17 cellular contexts compared by ENCODE assay signal in genomic region chr1:146020058-146020738, GRCh38. TPM values are rescaled to one million over a fixed set of nuclear protein-coding genes. Genes with fewer than 3 reads are reported as not detected.
DNase-seq lines count a peak whose midpoint lies in the region; ATAC-seq, FAIRE-seq and TF ChIP-seq lines count a peak whose summit lies in the region.
"Had no signal": no experiment of that assay in that cellular context is flagged by ENCODE, and none has a peak within 500 bp of the region (broad histone marks: within the 10 kb centered on the region; RNA-seq: fewer than 3 reads in every experiment).

No MANE protein-coding gene starts in this region.

- POLR2A ChIA-PET in H1 (lab: Charles Lee; ENCODE audit: partially characterized antibody): interaction anchor here (0.6 to 5.5 kb wide), 4 partner anchors 20 to 42 kb away, joined by 3 to 29 read pairs (median 3); partner anchors contain the start of gene TXNIP

- FAIRE-seq in H1 (lab: Jason Lieb, UNC): no peak
- FAIRE-seq: keratinocyte had no signal

- H3K36me3 ChIP-seq in H1 (ENCODE audit: control insufficient read depth in 2 of 4, insufficient read depth in 4 of 4, low read length in 3 of 4): no peaks in the 10 kb centered on the region
- H3K36me3 ChIP-seq in mucosa of descending colon (ENCODE audit: low read depth): no peaks in the 10 kb centered on the region
- no peaks in the 10 kb centered on the region for H3K36me3 ChIP-seq in transverse colon
- H3K36me3 ChIP-seq: ascending aorta, suprapubic skin had no signal

- no peaks in the 10 kb centered on the region for H3K79me2 ChIP-seq in H1 (ENCODE audit: control insufficient read depth in 1 of 2, insufficient read depth in 2 of 2, low read length in 2 of 2)

- H3K4ac ChIP-seq in H1 (replicated peaks; ENCODE audit: insufficient read length, low read depth, low read length): no peak overlapping the region

- H2BK12ac ChIP-seq in H1 (ENCODE audit: low read depth, low read length): no peak overlapping the region

- 90% methylated on average over 3 of the region's 3 CpGs; no CpG with 5 or more reads in 1 of the 2 experiments for WGBS in H1 (ENCODE audit: extremely low coverage in 1 of 2, insufficient coverage in 1 of 2, insufficient read length in 1 of 2, insufficient replicate concordance in 2 of 2, low coverage in 1 of 2, low lambda C conversion rate in 2 of 2, missing lambda C conversion rate in 1 of 2), 2 experiments
- WGBS in transverse colon (ENCODE audit: low coverage in 1 of 2), 2 donors: 73 to 92% methylated on average over 3 of the region's 3 CpGs

- in situ Hi-C loops in transverse colon (cut with MboI; ENCODE audit: low pct_ligation_motif_present in 1 of 4, low pct_unique_long_range_greater_than_20kb in 1 of 4, low sequenced_read_pairs in 3 of 4): loop anchor here in 1 of 4 donors (10.0 to 25.0 kb wide), 2 partner anchors 45 to 133 kb away; partner anchors contain the start of gene ANKRD35

- no peak overlapping the region for H2AK5ac ChIP-seq in H1 (ENCODE audit: low read depth, low read length)

- H2BK20ac ChIP-seq in H1 (ENCODE audit: low read length): no peak overlapping the region

- no peak overlapping the region for H2AFZ ChIP-seq in H1 (ENCODE audit: low read length)

- H3K27me3 ChIP-seq in H1 (replicated peaks in 1 of 4; ENCODE audit: control insufficient read depth in 3 of 4, extremely low read depth in 1 of 4, insufficient read depth in 3 of 4, low read length in 3 of 4) (peaks cover 6 to 30% (median 24%) of the 10 kb centered on the region in 4 experiments), transverse colon (peaks cover 54% of the 10 kb centered on the region)
- H3K27me3 ChIP-seq: ascending aorta had no signal

- TF ChIP-seq RAD21 in H1 (IDR thresholded peaks at IDR 0.05 in 1 of 2, conservative IDR thresholded peaks at IDR 0.05 in 1 of 2; ENCODE audit: low read depth in 2 of 2, low read length in 2 of 2): no peak; a peak in 1 of 4 replicates

- peak overlapping the region in 1 of 4 experiments; percentile 58; a peak in 2 of 8 replicates for H3K4me3 ChIP-seq in H1 (ENCODE audit: extremely low read depth in 1 of 4, insufficient read depth in 2 of 4, low read depth in 3 of 4, low read length in 4 of 4)
- no peak overlapping the region for H3K4me3 ChIP-seq in mucosa of descending colon
- no peak overlapping the region for H3K4me3 ChIP-seq in transverse colon
- H3K4me3 ChIP-seq: SK-N-MC had no signal

- H2BK5ac ChIP-seq in H1 (ENCODE audit: low read depth, low read length): no peak overlapping the region; the same call in 1 of the 2 replicates

- no peak overlapping the region for H4K91ac ChIP-seq in H1 (replicated peaks; ENCODE audit: insufficient read length, low read length)

- peaks cover 17% of the 10 kb centered on the region for H3K4me1 Mint-ChIP-seq in CD14-positive monocyte

- H3K23ac ChIP-seq in H1 (ENCODE audit: insufficient read length): no peak overlapping the region

- no peak overlapping the region for H3K9ac ChIP-seq in H1 (replicated peaks in 1 of 4; ENCODE audit: extremely low read depth in 1 of 4, low read depth in 3 of 4, low read length in 3 of 4)

- no peak for TF ChIP-seq CTCF in CD14-positive monocyte (IDR thresholded peaks at IDR 0.05)
- TF ChIP-seq CTCF in H1 (IDR thresholded peaks at IDR 0.05; ENCODE audit: control extremely low read depth in 1 of 3, insufficient read depth in 1 of 3, low read depth in 1 of 3, low read length in 3 of 3): peak in 2 of 3 experiments; percentile 4 to 10; a peak in 2 of 4 replicates
- no peak for TF ChIP-seq CTCF in mucosa of descending colon (IDR thresholded peaks at IDR 0.05)
- TF ChIP-seq CTCF in transverse colon (IDR thresholded peaks at IDR 0.05): no peak

- H2BK15ac ChIP-seq in H1 (ENCODE audit: low read length): no peak overlapping the region

- H2BK120ac ChIP-seq in H1 (replicated peaks; ENCODE audit: low read depth, low read length): no peak overlapping the region

- TF ChIP-seq POLR2A in H1 (IDR thresholded peaks at IDR 0.05; ENCODE audit: control extremely low read depth in 1 of 2, low read depth in 2 of 2, low read length in 2 of 2) (no peak), transverse colon (IDR thresholded peaks at IDR 0.05) (no peak)

- peaks cover 4% of the 10 kb centered on the region for H3K23me2 ChIP-seq in H1 (ENCODE audit: low read depth, low read length)

- no peak overlapping the region for H3K27ac Mint-ChIP-seq in CD14-positive monocyte

- DNase-seq in CD14-positive monocyte (ENCODE audit: low spot score): no peak
- peak; percentile 73 for DNase-seq in HuH-7 (ENCODE audit: low spot score)
- DNase-seq in H1 (ENCODE audit: low read depth in 1 of 2, low spot score in 2 of 2): no peak
- DNase-seq in mucosa of descending colon: peak in 1 of 3 donors; percentile 7
- DNase-seq in NK-92 treated with Interleukin-12 subunit alpha and Interleukin-12 subunit beta, amount 100 ng/mL, for 24 hours (lab: John Stamatoyannopoulos, UW): no peak
- no peak for DNase-seq in NCI-H128 (lab: John Stamatoyannopoulos, UW; ENCODE audit: unreplicated experiment)
- DNase-seq in dermis blood vessel endothelial cell: no peak
- no peak for DNase-seq in transverse colon
- DNase-seq: activated effector memory CD4-positive, alpha-beta T cell treated with anti-CD3 and anti-CD28 coated beads, Interleukin-2, amount 50 U/mL, for 16 hours; NCI-H226; posterior cingulate gyrus had no signal

- peaks cover 32 to 42% (median 34%) of the 10 kb centered on the region in 3 donors for H3K27me3 Mint-ChIP-seq in CD14-positive monocyte (ENCODE audit: low read depth in 3 of 3)

- peak overlapping the region; percentile 68 to 80 for H3K4me2 ChIP-seq in H1 (ENCODE audit: insufficient read depth in 1 of 2, low read depth in 2 of 2, low read length in 2 of 2)

- no peak overlapping the region for H4K5ac ChIP-seq in H1 (ENCODE audit: insufficient read length, low read depth, low read length)

- no peaks in the 10 kb centered on the region for H4K20me1 ChIP-seq in H1 (replicated peaks in 1 of 2; ENCODE audit: control insufficient read depth in 1 of 2, insufficient read depth in 2 of 2, low read length in 2 of 2)

- no peaks in the 10 kb centered on the region for H3K9me3 ChIP-seq in H1 (ENCODE audit: insufficient read depth in 2 of 2, low read depth in 1 of 2, low read length in 1 of 2)
- H3K9me3 ChIP-seq in mucosa of descending colon: no peaks in the 10 kb centered on the region
- no peaks in the 10 kb centered on the region for H3K9me3 ChIP-seq in transverse colon
- H3K9me3 ChIP-seq: ascending aorta, suprapubic skin had no signal

- H3K79me1 ChIP-seq in H1 (ENCODE audit: low read depth, low read length): no peaks in the 10 kb centered on the region

- no peak overlapping the region for H3K14ac ChIP-seq in H1 (ENCODE audit: insufficient read length)

- no peak overlapping the region for H4K8ac ChIP-seq in H1 (ENCODE audit: extremely low read depth, insufficient read depth, low read length)

- H3K36me3 Mint-ChIP-seq in CD14-positive monocyte: peaks cover 0 to 5% of the 10 kb centered on the region in 2 donors

- no peak overlapping the region for H3K56ac ChIP-seq in H1 (replicated peaks; ENCODE audit: insufficient read length, low read depth, low read length)

- H3K4me1 ChIP-seq in H1 (replicated peaks in 1 of 4; ENCODE audit: control insufficient read depth in 3 of 4, insufficient read depth in 4 of 4, low read length in 3 of 4) (peaks cover 4 to 9% (median 6%) of the 10 kb centered on the region in 4 experiments), mucosa of descending colon (ENCODE audit: low read depth) (peaks cover 5% of the 10 kb centered on the region), transverse colon (peaks cover 0 to 10% (median 7%) of the 10 kb centered on the region in 4 donors)

- peak overlapping the region; percentile 66 to 75 for H3K4me3 Mint-ChIP-seq in CD14-positive monocyte

- peaks cover 0 to 6% (median 2%) of the 10 kb centered on the region in 7 donors for H3K9me3 Mint-ChIP-seq in CD14-positive monocyte

- no peak for TF ChIP-seq EP300 in H1 (IDR thresholded peaks at IDR 0.05; ENCODE audit: borderline replicate concordance in 1 of 2, low read depth in 2 of 2, low read length in 2 of 2)
- no peak for TF ChIP-seq EP300 in transverse colon (IDR thresholded peaks at IDR 0.05; ENCODE audit: low read depth)

- H3K27ac ChIP-seq in H1 (ENCODE audit: low read depth, low read length): no peak overlapping the region
- no peak overlapping the region for H3K27ac ChIP-seq in transverse colon
- H3K27ac ChIP-seq: ascending aorta, SK-N-MC, suprapubic skin had no signal

- H3K18ac ChIP-seq in H1 (ENCODE audit: extremely low read depth, low read length): no peak overlapping the region

- CTCF ChIA-PET in H1 (lab: Charles Lee; ENCODE audit: partially characterized antibody): interaction anchor here (0.6 to 6.9 kb wide), 7 partner anchors 11 to 175 kb away, joined by 3 to 58 read pairs (median 4); partner anchors contain the start of gene NUDT17

- ATAC-seq in mucosa of descending colon: peak; percentile 60

- intact Hi-C loops in CD14-positive monocyte (cut with micrococcal nuclease): no loop called here
- intact Hi-C loops in mucosa of descending colon (cut with DNase I, micrococcal nuclease): no loop called here
- intact Hi-C loops in transverse colon (cut with DNase I; ENCODE audit: low total_unique reads): no loop called here

RNA-seq across cellular contexts. Expression of gene HJV, which starts 1.3 kb away (rescaled TPM):
- polyA plus RNA-seq in CD14-positive monocyte (not detected), H1 (2011; rRNA removed) (0.42 and 0.70 TPM in 2 replicates)
- 0.32 and 0.46 TPM in 2 replicates for total RNA-seq in H1 (2021; fragmentation: NEBNext Ultra II Directional; extraction: Animal tissue kit (Norgen Biotek cat#: 25700))
- 0.58 TPM for polyA plus RNA-seq in H1 (2011; cell fraction: cytosol; rRNA removed)
- polyA plus RNA-seq in H1 (2011; cell fraction: nucleus; rRNA removed): 0.37 TPM
- 0.15 to 0.51 TPM (median 0.34 TPM) in 4 replicates for polyA plus RNA-seq in H1 (2012, experiment 1 of 2)
- polyA plus RNA-seq in H1 (2012, experiment 2 of 2): 0.14 TPM
- 0.20 TPM for polyA plus RNA-seq in H1 (2013, experiment 1 of 2)
- 0.18 TPM for polyA plus RNA-seq in H1 (2013, experiment 2 of 2)
- 0.47 and 0.63 TPM in 2 replicates for polyA minus RNA-seq in H1 (2011; rRNA and poly(A)+ RNA removed)
- polyA minus RNA-seq in H1 (2011; cell fraction: cytosol; rRNA and poly(A)+ RNA removed): not detected
- polyA minus RNA-seq in H1 (2011; cell fraction: nucleus; rRNA and poly(A)+ RNA removed): not detected
- total RNA-seq in mucosa of descending colon (not detected), dermis blood vessel endothelial cell (not detected in 2 replicates), transverse colon (under 1 TPM in 1 of 4 donors, not detected in 3; 0.27 TPM)
- total RNA-seq: ascending aorta, suprapubic skin had no signal
- polyA plus RNA-seq: BJ, esophagus, keratinocyte had no signal

RNA-seq across cellular contexts. Expression of gene TXNIP, which starts 23.8 kb away (rescaled TPM):
- polyA plus RNA-seq in CD14-positive monocyte (100 to 1,000 TPM; 640 to 844 TPM), H1 (2011; rRNA removed) (33.4 and 56.8 TPM in 2 replicates)
- 10.3 and 12.3 TPM in 2 replicates for total RNA-seq in H1 (2021; fragmentation: NEBNext Ultra II Directional; extraction: Animal tissue kit (Norgen Biotek cat#: 25700))
- 50.4 TPM for polyA plus RNA-seq in H1 (2011; cell fraction: cytosol; rRNA removed)
- 73.4 TPM for polyA plus RNA-seq in H1 (2011; cell fraction: nucleus; rRNA removed)
- polyA plus RNA-seq in H1 (2012, experiment 1 of 2): 14.6 to 27.3 TPM (median 22.1 TPM) in 4 replicates
- 4.6 TPM for polyA plus RNA-seq in H1 (2012, experiment 2 of 2)
- 9.4 TPM for polyA plus RNA-seq in H1 (2013, experiment 1 of 2)
- 8.5 TPM for polyA plus RNA-seq in H1 (2013, experiment 2 of 2)
- polyA minus RNA-seq in H1 (2011; rRNA and poly(A)+ RNA removed): 91.1 and 129 TPM in 2 replicates
- polyA minus RNA-seq in H1 (2011; cell fraction: cytosol; rRNA and poly(A)+ RNA removed): 56.7 TPM
- 171 TPM for polyA minus RNA-seq in H1 (2011; cell fraction: nucleus; rRNA and poly(A)+ RNA removed)
- total RNA-seq in mucosa of descending colon (1,000 to 10,000 TPM in 1 of 3 donors, 100 to 1,000 TPM in 2; 683 to 1,682 (median 830) TPM), dermis blood vessel endothelial cell (108 and 151 TPM in 2 replicates), transverse colon (1,000 to 10,000 TPM in 2 of 4 donors, 100 to 1,000 TPM in 2; 296 to 2,602 (median 982) TPM)

RNA-seq across cellular contexts. Expression of gene POLR3GL, which starts 55.7 kb away (rescaled TPM):
- polyA plus RNA-seq in CD14-positive monocyte (10 to 100 TPM; 36.2 to 39.0 TPM), H1 (2011; rRNA removed) (3.5 and 3.9 TPM in 2 replicates)
- total RNA-seq in H1 (2021; fragmentation: NEBNext Ultra II Directional; extraction: Animal tissue kit (Norgen Biotek cat#: 25700)): 2.3 and 3.1 TPM in 2 replicates
- polyA plus RNA-seq in H1 (2011; cell fraction: cytosol; rRNA removed): 5.2 TPM
- 3.2 TPM for polyA plus RNA-seq in H1 (2011; cell fraction: nucleus; rRNA removed)
- 4.7 to 7.1 TPM (median 5.3 TPM) in 4 replicates for polyA plus RNA-seq in H1 (2012, experiment 1 of 2)
- polyA plus RNA-seq in H1 (2012, experiment 2 of 2): 1.7 TPM
- polyA plus RNA-seq in H1 (2013, experiment 1 of 2): 4.5 TPM
- 4.8 TPM for polyA plus RNA-seq in H1 (2013, experiment 2 of 2)
- 1.5 and 1.6 TPM in 2 replicates for polyA minus RNA-seq in H1 (2011; rRNA and poly(A)+ RNA removed)
- 1.5 TPM for polyA minus RNA-seq in H1 (2011; cell fraction: cytosol; rRNA and poly(A)+ RNA removed)
- 2.0 TPM for polyA minus RNA-seq in H1 (2011; cell fraction: nucleus; rRNA and poly(A)+ RNA removed)
- total RNA-seq in mucosa of descending colon (10 to 100 TPM; 15.7 to 26.8 (median 19.5) TPM), dermis blood vessel endothelial cell (17.1 and 17.2 TPM in 2 replicates), transverse colon (10 to 100 TPM in 3 of 4 donors, 1 to 10 TPM in 1; 1.2 to 23.7 (median 14.4) TPM)

RNA-seq across cellular contexts. Expression of gene ANKRD34A, which starts 55.8 kb away (rescaled TPM):
- polyA plus RNA-seq in CD14-positive monocyte: not detected
- total RNA-seq in H1 (2021; fragmentation: NEBNext Ultra II Directional; extraction: Animal tissue kit (Norgen Biotek cat#: 25700)): 0.20 and 0.46 TPM in 2 replicates
- 0.15 and 0.19 TPM in 2 replicates for polyA plus RNA-seq in H1 (2011; rRNA removed)
- 0.10 TPM for polyA plus RNA-seq in H1 (2011; cell fraction: cytosol; rRNA removed)
- polyA plus RNA-seq in H1 (2011; cell fraction: nucleus; rRNA removed): 0.33 TPM
- polyA plus RNA-seq in H1 (2012, experiment 1 of 2): 0.18 to 0.33 TPM (median 0.26 TPM) in 4 replicates
- 0.22 TPM for polyA plus RNA-seq in H1 (2012, experiment 2 of 2)
- 0.08 TPM for polyA plus RNA-seq in H1 (2013, experiment 1 of 2)
- polyA plus RNA-seq in H1 (2013, experiment 2 of 2): 0.13 TPM
- polyA minus RNA-seq in H1 (2011; rRNA and poly(A)+ RNA removed): 0.07 and 0.47 TPM in 2 replicates
- not detected for polyA minus RNA-seq in H1 (2011; cell fraction: cytosol; rRNA and poly(A)+ RNA removed)
- polyA minus RNA-seq in H1 (2011; cell fraction: nucleus; rRNA and poly(A)+ RNA removed): 0.70 TPM
- under 1 TPM; 0.14 to 0.63 (median 0.41) TPM for total RNA-seq in mucosa of descending colon
- total RNA-seq in dermis blood vessel endothelial cell: under 0.01 TPM in 2 replicates
- 1 to 10 TPM in 1 of 4 donors, under 1 TPM in 2, not detected in 1; 0.41 to 4.1 (median 0.64) TPM for total RNA-seq in transverse colon

Comparison
In these comparisons a context has a peak if more than half of its experiments do, and no peak if none do; other contexts are left out.
1. CTCF ChIP-seq: peak in H1 (2 of 3); none in CD14-positive monocyte (single experiment), mucosa of descending colon (single experiment) and transverse colon (0 of 5).